Comparison of ENCODE assay signal across 18 cellular contexts in genomic region chr2:215328066-215328465, GRCh38. TPM values are rescaled to one million over a fixed set of nuclear protein-coding genes. Genes with fewer than 3 reads are reported as not detected.
DNase-seq lines count a peak whose midpoint lies in the region; ATAC-seq and TF ChIP-seq lines count a peak whose summit lies in the region.
"Had no signal": no experiment of that assay in that cellular context is flagged by ENCODE, and none has a peak within 500 bp of the region (broad histone marks: within the 10 kb centered on the region; RNA-seq: fewer than 3 reads in every experiment).

No MANE protein-coding gene starts in this region.

- no peak for ATAC-seq in stimulated activated naive B cell treated with anti-CD40 and anti-IgM and Interleukin-4, amounts not matched to agents 10 μg/mL and 1 μg/mL and 100 μg/mL, for 72 hours (replicated peaks)
- ATAC-seq in HG03108 (IDR thresholded peaks at IDR 0.05; ENCODE audit: unreplicated experiment) (no peak), natural killer cell (no peak)
- ATAC-seq: activated CD4-positive, CD25-positive, alpha-beta regulatory T cell treated with anti-CD3 and anti-CD28 coated beads, Interleukin-2, amount 50 U/mL, for 24 hours; esophagus mucosa had no signal

- H3K4me3 ChIP-seq in SJSA1, result no peak overlapping the region
- H3K4me3 ChIP-seq: sigmoid colon, transverse colon had no signal

- H3K4me1 Mint-ChIP-seq in activated CD4-positive, alpha-beta T cell treated with anti-CD3 and anti-CD28 coated beads, Interleukin-2, amount 10 ng/mL, durations not matched to agents 24 days and 14 days, result peaks cover 29% of the 10 kb centered on the region
- H3K4me1 Mint-ChIP-seq in stimulated activated naive B cell treated with anti-CD40 and anti-IgM and Interleukin-4, amounts not matched to agents 10 μg/mL and 1 μg/mL and 100 μg/mL, for 72 hours, result peaks cover 24 to 59% of the 10 kb centered on the region in 2 donors
- peaks cover 6 to 32% of the 10 kb centered on the region in 2 donors for H3K4me1 Mint-ChIP-seq in natural killer cell

- no peaks in the 10 kb centered on the region for H3K27me3 Mint-ChIP-seq in activated CD4-positive, alpha-beta T cell treated with anti-CD3 and anti-CD28 coated beads, Interleukin-2, amount 10 ng/mL, durations not matched to agents 24 days and 14 days
- no peaks in the 10 kb centered on the region for H3K27me3 Mint-ChIP-seq in stimulated activated naive B cell treated with anti-CD40 and anti-IgM and Interleukin-4, amounts not matched to agents 10 μg/mL and 1 μg/mL and 100 μg/mL, for 72 hours
- no peaks in the 10 kb centered on the region for H3K27me3 Mint-ChIP-seq in natural killer cell (ENCODE audit: low read depth in 2 of 2)
- H3K27me3 Mint-ChIP-seq: CD4-positive, alpha-beta memory T cell had no signal

- peak overlapping the region; percentile 17 for H3K27ac Mint-ChIP-seq in activated CD4-positive, alpha-beta T cell treated with anti-CD3 and anti-CD28 coated beads, Interleukin-2, amount 10 ng/mL, durations not matched to agents 24 days and 14 days
- H3K27ac Mint-ChIP-seq in stimulated activated naive B cell treated with anti-CD40 and anti-IgM and Interleukin-4, amounts not matched to agents 10 μg/mL and 1 μg/mL and 100 μg/mL, for 72 hours, result peak overlapping the region; percentile 60
- H3K27ac Mint-ChIP-seq in natural killer cell, result no peak overlapping the region
- H3K27ac Mint-ChIP-seq: activated naive CD4-positive, alpha-beta T cell treated with anti-CD3 and anti-CD28 coated beads for 36 hours had no signal

- peaks cover 23% of the 10 kb centered on the region for H3K4me1 ChIP-seq in SJSA1 (replicated peaks)

- peaks cover 77% of the 10 kb centered on the region for H3K36me3 Mint-ChIP-seq in activated CD4-positive, alpha-beta T cell treated with anti-CD3 and anti-CD28 coated beads, Interleukin-2, amount 10 ng/mL, durations not matched to agents 24 days and 14 days (ENCODE audit: low read depth)
- H3K36me3 Mint-ChIP-seq in stimulated activated naive B cell treated with anti-CD40 and anti-IgM and Interleukin-4, amounts not matched to agents 10 μg/mL and 1 μg/mL and 100 μg/mL, for 72 hours, result peaks cover 55 to 76% of the 10 kb centered on the region in 2 donors
- H3K36me3 Mint-ChIP-seq in natural killer cell, result peaks cover 22% of the 10 kb centered on the region

- intact Hi-C loops in activated CD4-positive, alpha-beta T cell treated with anti-CD3 and anti-CD28 coated beads, Interleukin-2, amount 10 ng/mL, durations not matched to agents 24 days and 14 days (cut with micrococcal nuclease), result no loop called here
- intact Hi-C loops in natural killer cell (cut with micrococcal nuclease), result no loop called here

- H3K9me3 Mint-ChIP-seq in activated CD4-positive, alpha-beta T cell treated with anti-CD3 and anti-CD28 coated beads, Interleukin-2, amount 10 ng/mL, durations not matched to agents 24 days and 14 days, result no peaks in the 10 kb centered on the region
- H3K9me3 Mint-ChIP-seq in stimulated activated naive B cell treated with anti-CD40 and anti-IgM and Interleukin-4, amounts not matched to agents 10 μg/mL and 1 μg/mL and 100 μg/mL, for 72 hours, result no peaks in the 10 kb centered on the region
- H3K9me3 Mint-ChIP-seq in natural killer cell, result no peaks in the 10 kb centered on the region
- H3K9me3 Mint-ChIP-seq: activated naive CD4-positive, alpha-beta T cell treated with anti-CD3 and anti-CD28 coated beads for 36 hours; T-helper 2 cell treated with Interferon-gamma antibody and Interleukin-4, amounts not matched to agents 5 μg/mL and 100 μg/mL, for 36 hours had no signal

- peaks cover 90% of the 10 kb centered on the region for H3K36me3 ChIP-seq in SJSA1

- peak overlapping the region; percentile 64 for H3K27ac ChIP-seq in SJSA1
- H3K27ac ChIP-seq: sigmoid colon, transverse colon had no signal

- no peaks in the 10 kb centered on the region for H3K9me3 ChIP-seq in SJSA1 (replicated peaks)
- H3K9me3 ChIP-seq: sigmoid colon, transverse colon had no signal

- DNase-seq in activated CD4-positive, alpha-beta T cell treated with anti-CD3 and anti-CD28 coated beads, Interleukin-2, amount 10 ng/mL, durations not matched to agents 24 days and 14 days, result no peak
- DNase-seq in activated CD4-positive, alpha-beta T cell treated with anti-CD3 and anti-CD28 coated beads for 1 hour, result no peak
- DNase-seq in SJSA1 (ENCODE audit: low read depth in 1 of 2, low spot score in 2 of 2) (no peak), iPS-NIHi7 (ENCODE audit: extremely low spot score) (peak; percentile 11), ecto neural progenitor cell (ENCODE audit: low spot score) (no peak), natural killer cell (no peak)
- no peak for DNase-seq in stimulated activated naive B cell treated with anti-CD40 and anti-IgM and Interleukin-4, amounts not matched to agents 10 μg/mL and 1 μg/mL and 100 μg/mL, for 72 hours
- DNase-seq: activated naive CD4-positive, alpha-beta T cell treated with anti-CD3 and anti-CD28 coated beads for 36 hours; activated T-cell treated with anti-CD3 and anti-CD28 coated beads for 4 hours; CD4-positive, alpha-beta memory T cell; sigmoid colon; stimulated activated CD4-positive, alpha-beta T cell treated with anti-CD3 and anti-CD28 coated beads, Interleukin-4, amount 100 ng/mL, for 1 hour; stimulated activated CD8-positive, alpha-beta memory T cell treated with anti-CD3 and anti-CD28 coated beads, Interleukin-4, amount 100 ng/mL, for 48 hours; transverse colon had no signal

- H3K4me3 Mint-ChIP-seq in activated CD4-positive, alpha-beta T cell treated with anti-CD3 and anti-CD28 coated beads, Interleukin-2, amount 10 ng/mL, durations not matched to agents 24 days and 14 days, result no peak overlapping the region
- no peak overlapping the region for H3K4me3 Mint-ChIP-seq in stimulated activated naive B cell treated with anti-CD40 and anti-IgM and Interleukin-4, amounts not matched to agents 10 μg/mL and 1 μg/mL and 100 μg/mL, for 72 hours
- no peak overlapping the region for H3K4me3 Mint-ChIP-seq in natural killer cell
- H3K4me3 Mint-ChIP-seq: activated naive CD4-positive, alpha-beta T cell treated with anti-CD3 and anti-CD28 coated beads for 36 hours; CD4-positive, alpha-beta memory T cell; T-helper 2 cell treated with Interferon-gamma antibody and Interleukin-4, amounts not matched to agents 5 μg/mL and 100 μg/mL, for 36 hours had no signal

- H3K27me3 ChIP-seq in SJSA1 (replicated peaks), result no peaks in the 10 kb centered on the region
- H3K27me3 ChIP-seq: sigmoid colon, transverse colon had no signal

- TF ChIP-seq CTCF in natural killer cell (IDR thresholded peaks at IDR 0.05), result no peak

RNA-seq across cellular contexts. Expression of gene ATIC, which starts 16.2 kb away (rescaled TPM):
- 316 and 322 TPM in 2 replicates for total RNA-seq in activated CD4-positive, alpha-beta T cell treated with anti-CD3 and anti-CD28 coated beads, Interleukin-2, amount 10 ng/mL, durations not matched to agents 24 days and 14 days
- 13.1 and 18.3 TPM in 2 replicates for total RNA-seq in SJSA1 (2014; rRNA removed; shearing (Covaris generic))
- total RNA-seq in natural killer cell, result 10 to 100 TPM; 33.2 to 49.9 (median 44.5) TPM

Comparison
In these comparisons a context has a peak if more than half of its experiments do, and no peak if none do; other contexts are left out.
1. H3K27ac Mint-ChIP-seq: peak in activated CD4-positive, alpha-beta T cell treated with anti-CD3 and anti-CD28 coated beads, Interleukin-2, amount 10 ng/mL, durations not matched to agents 24 days and 14 days (single experiment) and stimulated activated naive B cell treated with anti-CD40 and anti-IgM and Interleukin-4, amounts not matched to agents 10 μg/mL and 1 μg/mL and 100 μg/mL, for 72 hours (single experiment); none in natural killer cell (0 of 2).